Comparison of ENCODE assay signal across 8 cellular contexts in the genomic region with DNA sequence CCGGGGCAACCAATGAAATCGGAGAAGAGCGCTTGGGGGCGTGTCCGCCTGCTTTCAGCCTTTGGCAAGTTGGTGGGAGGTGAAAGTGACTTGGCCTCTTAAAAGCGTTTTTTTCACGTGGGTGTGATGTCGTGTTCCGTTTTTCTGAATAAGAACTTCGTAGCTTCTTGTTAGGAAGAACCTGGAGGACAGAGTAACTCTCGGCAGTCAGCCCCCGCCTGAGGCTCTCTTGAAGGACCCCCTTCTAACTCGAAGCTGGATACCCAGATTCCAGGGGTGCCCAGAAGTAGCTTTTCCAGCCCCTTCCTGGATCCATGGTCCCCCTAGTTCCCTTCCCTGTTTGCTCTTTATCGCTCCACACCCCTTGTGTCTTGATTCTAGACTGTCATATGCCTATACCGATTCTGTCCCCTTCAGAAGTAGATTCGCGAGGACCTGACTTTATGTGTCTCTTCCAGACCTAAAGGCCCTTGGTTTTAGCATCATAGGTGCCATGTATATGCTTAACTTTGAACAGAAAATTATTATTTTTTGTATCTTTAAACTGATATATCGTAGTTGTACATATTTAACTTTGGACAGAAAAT. TPM values are rescaled to one million over a fixed set of nuclear protein-coding genes. Genes with fewer than 3 reads are reported as not detected.
DNase-seq lines count a peak whose midpoint lies in the region; ATAC-seq and TF ChIP-seq lines count a peak whose summit lies in the region.

No MANE protein-coding gene starts in this region.

- no peaks in the 10 kb centered on the region for H3K9me3 Mint-ChIP-seq in nephron

- ATAC-seq in DND-41 (ENCODE audit: insufficient read depth, low read depth) = no peak
- ATAC-seq in HG02588 (IDR thresholded peaks at IDR 0.05; ENCODE audit: unreplicated experiment) = no peak
- no peak for ATAC-seq in GM21825 (IDR thresholded peaks at IDR 0.05; ENCODE audit: unreplicated experiment)

- peak overlapping the region; percentile 93 for H3K4me2 ChIP-seq in DND-41 (ENCODE audit: insufficient read depth, low read length)

- no peaks in the 10 kb centered on the region for H3K27me3 Mint-ChIP-seq in nephron (ENCODE audit: low read depth)

- peak overlapping the region; percentile 81 to 85 (median 82) for H3K4me3 Mint-ChIP-seq in nephron

- H3K36me3 Mint-ChIP-seq in nephron (ENCODE audit: low read depth) = peaks cover under 1% of the 10 kb centered on the region

- H3K27me3 ChIP-seq in DND-41 (ENCODE audit: insufficient read depth, low read length, poor library complexity) (no peaks in the 10 kb centered on the region), endocrine pancreas (ENCODE audit: control insufficient read depth, insufficient read depth, low read length) (no peaks in the 10 kb centered on the region)

- H3K9ac ChIP-seq in DND-41 (ENCODE audit: low read depth, low read length) = peak overlapping the region; percentile 69
- H3K9ac ChIP-seq in endocrine pancreas (ENCODE audit: control insufficient read depth, insufficient read depth, low read length) = peak overlapping the region; percentile 56

- DNase-seq in DND-41 = no peak
- peak; percentile 95 for DNase-seq in OCI-M2 (lab: John Stamatoyannopoulos, UW; ENCODE audit: unreplicated experiment)
- no peak for DNase-seq in ureter (ENCODE audit: low spot score)
- no peak for DNase-seq in DMS114 treated with DMSO at 0.1 percent for 48 hours (lab: John Stamatoyannopoulos, UW; ENCODE audit: unreplicated experiment)

- peaks cover 42% of the 10 kb centered on the region for H3K79me2 ChIP-seq in DND-41 (ENCODE audit: insufficient read depth, low read length)

- H3K4me3 ChIP-seq in DND-41 (ENCODE audit: low read depth in 1 of 2, low read length in 2 of 2) (peak overlapping the region; percentile 24 to 71; a peak in 3 of 4 replicates), endocrine pancreas (ENCODE audit: control insufficient read depth, insufficient read depth, low read length) (peak overlapping the region; percentile 75)

- peak overlapping the region; percentile 97 for H2AFZ ChIP-seq in DND-41 (ENCODE audit: low read depth, low read length)

- H3K36me3 ChIP-seq in DND-41 (ENCODE audit: insufficient read depth, low read length) (peaks cover 23% of the 10 kb centered on the region), endocrine pancreas (ENCODE audit: control insufficient read depth, insufficient read depth, low read length) (no peaks in the 10 kb centered on the region)

- H3K27ac ChIP-seq in DND-41 (ENCODE audit: low read length) = peak overlapping the region; percentile 90

- peaks cover 32% of the 10 kb centered on the region for H3K4me1 Mint-ChIP-seq in nephron

- no peaks in the 10 kb centered on the region for H3K9me3 ChIP-seq in DND-41 (ENCODE audit: insufficient read depth, low read length, severe bottlenecking)
- no peaks in the 10 kb centered on the region for H3K9me3 ChIP-seq in endocrine pancreas (ENCODE audit: control insufficient read depth, low read length)

- H3K4me1 ChIP-seq in DND-41 (ENCODE audit: insufficient read depth, low read length) = peaks cover 47% of the 10 kb centered on the region
- H3K4me1 ChIP-seq in endocrine pancreas (ENCODE audit: control insufficient read depth, insufficient read depth, low read length) = peaks cover 22% of the 10 kb centered on the region

- TF ChIP-seq CTCF in DND-41 (IDR thresholded peaks at IDR 0.05; ENCODE audit: borderline replicate concordance, extremely low read depth, low read length, poor library complexity, severe bottlenecking) = no peak
- TF ChIP-seq CTCF in nephron (IDR thresholded peaks at IDR 0.05; ENCODE audit: unreplicated experiment in 3 of 3) = no peak

- H3K27ac Mint-ChIP-seq in nephron = peak overlapping the region; percentile 68 to 92 (median 87)

- peaks cover 30% of the 10 kb centered on the region; the same call in 1 of the 2 replicates for H4K20me1 ChIP-seq in DND-41 (ENCODE audit: insufficient read depth, low read length)

RNA-seq across cellular contexts. Expression of a gene that starts 0.9 kb away (rescaled TPM):
- total RNA-seq in ureter = 73.1 TPM

RNA-seq across cellular contexts. Expression of a gene that starts 52.3 kb away (rescaled TPM):
- 38.1 TPM for total RNA-seq in ureter
